ENCODE assay signal across 1 cellular context in the genomic region with DNA sequence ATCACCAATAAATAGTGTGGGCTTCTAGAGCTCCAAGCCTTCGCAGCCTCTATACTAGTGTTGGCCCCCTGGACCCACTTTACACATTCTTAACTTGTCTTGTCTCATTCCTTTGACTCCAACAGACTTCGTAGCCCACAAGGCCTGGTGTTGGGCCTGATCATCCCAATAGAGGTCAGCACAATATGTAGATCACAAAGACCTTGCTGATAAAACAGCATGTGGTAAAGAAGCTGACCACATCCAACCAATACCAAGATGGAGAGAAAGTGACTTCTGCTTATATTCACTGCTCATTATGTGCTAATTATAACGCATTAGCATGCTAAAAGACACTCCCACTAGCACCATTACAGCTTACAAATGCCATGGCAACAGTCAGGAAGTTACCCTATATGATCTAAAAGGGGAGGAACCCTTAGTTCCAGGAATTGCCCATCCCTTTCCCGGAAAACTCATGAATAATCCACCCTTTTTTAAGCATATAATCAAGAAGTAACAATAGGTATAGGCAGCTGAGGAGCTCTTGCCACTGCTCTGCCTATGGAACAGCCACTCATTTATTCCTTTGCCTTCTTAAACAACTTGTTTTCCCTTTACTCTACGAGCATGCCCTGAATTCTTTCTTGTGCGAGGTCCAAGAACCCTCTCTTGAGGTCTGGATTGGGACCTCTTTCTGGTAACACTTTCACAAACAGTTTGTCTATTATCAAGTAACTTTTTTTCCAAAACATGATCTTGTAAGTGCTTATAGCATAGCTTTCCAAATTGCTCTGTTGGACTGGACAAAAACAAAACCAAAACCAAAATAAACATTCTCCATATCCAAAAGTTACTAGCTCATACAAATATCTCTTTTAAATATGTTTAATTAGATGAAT.
TF ChIP-seq lines count a peak whose summit lies in the region.

No MANE protein-coding gene starts in this region.

TF ChIP-seq in HepG2, 621 proteins besides CTCF, POLR2A, EP300 and RAD21:
- no peak for TF ChIP-seq HOXA9 (CRISPR knock-in tag; IDR thresholded peaks at IDR 0.05; ENCODE audit: borderline replicate concordance)
- TF ChIP-seq ZNF788 (CRISPR knock-in tag; IDR thresholded peaks at IDR 0.05; ENCODE audit: borderline replicate concordance): no peak
- no peak for TF ChIP-seq SP1 (IDR thresholded peaks at IDR 0.05)
- TF ChIP-seq SP1 (CRISPR knock-in tag; IDR thresholded peaks at IDR 0.05): no peak
- no peak for TF ChIP-seq YY1 (IDR thresholded peaks at IDR 0.05; ENCODE audit: insufficient read depth, insufficient replicate concordance, low read depth, low read length)
- no peak for TF ChIP-seq ZNF878 (CRISPR knock-in tag; IDR thresholded peaks at IDR 0.05)
- no peak for TF ChIP-seq HNF4A (CRISPR knock-in tag; IDR thresholded peaks at IDR 0.05)
- TF ChIP-seq SMAD1 (CRISPR knock-in tag; IDR thresholded peaks at IDR 0.05; ENCODE audit: borderline replicate concordance, low read depth): no peak
- TF ChIP-seq LCORL (IDR thresholded peaks at IDR 0.05): no peak
- TF ChIP-seq LCORL (CRISPR knock-in tag; IDR thresholded peaks at IDR 0.05): no peak
- TF ChIP-seq TGIF2 (CRISPR knock-in tag; IDR thresholded peaks at IDR 0.05): no peak
- no peak for TF ChIP-seq ZZZ3 (CRISPR knock-in tag; IDR thresholded peaks at IDR 0.05; ENCODE audit: borderline replicate concordance)
- no peak for TF ChIP-seq RORA (CRISPR knock-in tag; IDR thresholded peaks at IDR 0.05)
- TF ChIP-seq ZSCAN31 (CRISPR knock-in tag; IDR thresholded peaks at IDR 0.05; ENCODE audit: low read depth): no peak
- TF ChIP-seq MYC (CRISPR knock-in tag; IDR thresholded peaks at IDR 0.05; ENCODE audit: borderline replicate concordance): no peak
- TF ChIP-seq RBAK (CRISPR knock-in tag; IDR thresholded peaks at IDR 0.05): no peak
